Comparison of ENCODE assay signal across 2 cellular contexts in the genomic region with DNA sequence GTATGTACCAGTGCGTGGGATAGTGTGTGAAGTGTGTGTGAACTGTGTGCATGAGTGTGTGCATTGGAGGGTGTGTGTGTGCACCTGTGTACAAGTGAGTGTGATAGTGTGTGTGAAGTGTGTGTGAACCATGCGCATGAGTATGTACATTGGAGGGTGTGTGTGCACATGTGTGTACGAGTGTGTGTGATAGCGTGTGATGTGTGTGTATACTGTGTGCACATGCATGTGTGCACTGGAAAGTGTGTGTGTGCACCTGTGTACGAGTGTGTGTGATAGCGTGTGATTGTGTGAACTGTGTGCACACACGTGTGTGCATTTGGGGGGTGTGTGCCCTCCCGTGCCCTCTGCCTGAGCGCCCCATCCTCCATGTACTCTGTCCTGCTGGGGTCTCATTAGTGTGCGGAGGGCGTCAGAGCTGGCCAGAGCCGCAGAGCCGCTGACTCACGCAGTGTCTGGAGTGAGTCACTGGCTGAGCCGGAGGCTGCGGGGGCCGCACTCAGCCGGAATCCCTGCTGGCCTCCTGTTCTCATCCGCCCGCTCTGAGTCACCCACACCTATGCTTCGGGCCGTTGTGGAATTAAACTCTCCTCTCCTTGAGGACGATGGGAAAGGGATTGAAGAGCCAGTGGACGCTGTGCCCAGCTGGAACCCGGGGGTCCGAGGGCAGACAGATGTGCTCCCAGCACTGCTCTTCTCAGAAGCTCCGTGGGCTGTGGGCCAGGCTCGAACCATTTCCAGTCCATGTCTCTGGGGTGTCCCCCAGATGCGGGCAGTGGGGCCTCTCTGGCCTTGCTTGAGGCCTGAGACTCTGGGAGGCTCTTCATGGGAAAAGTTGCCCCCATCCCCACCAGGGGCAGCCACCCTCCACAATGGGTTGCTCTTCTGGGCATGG.
A peak's percentile ranks its signal among the peaks of the same experiment; 100 is the strongest.
TF ChIP-seq lines count a peak whose summit lies in the region.

No MANE protein-coding gene starts in this region.

TF ChIP-seq in IMR-90, 13 proteins besides CTCF, POLR2A, EP300 and RAD21:
- TF ChIP-seq, protein P1, sequence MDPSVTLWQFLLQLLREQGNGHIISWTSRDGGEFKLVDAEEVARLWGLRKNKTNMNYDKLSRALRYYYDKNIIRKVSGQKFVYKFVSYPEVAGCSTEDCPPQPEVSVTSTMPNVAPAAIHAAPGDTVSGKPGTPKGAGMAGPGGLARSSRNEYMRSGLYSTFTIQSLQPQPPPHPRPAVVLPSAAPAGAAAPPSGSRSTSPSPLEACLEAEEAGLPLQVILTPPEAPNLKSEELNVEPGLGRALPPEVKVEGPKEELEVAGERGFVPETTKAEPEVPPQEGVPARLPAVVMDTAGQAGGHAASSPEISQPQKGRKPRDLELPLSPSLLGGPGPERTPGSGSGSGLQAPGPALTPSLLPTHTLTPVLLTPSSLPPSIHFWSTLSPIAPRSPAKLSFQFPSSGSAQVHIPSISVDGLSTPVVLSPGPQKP (IDR thresholded peaks at IDR 0.05; ENCODE audit: borderline replicate concordance, low read depth, low read length), result no peak
- TF ChIP-seq MXI1 (IDR thresholded peaks at IDR 0.05; ENCODE audit: borderline replicate concordance, low read depth, low read length) (no peak), RCOR1 (IDR thresholded peaks at IDR 0.05; ENCODE audit: insufficient replicate concordance, low read length) (no peak), BHLHE40 (IDR thresholded peaks at IDR 0.05; ENCODE audit: low read depth, low read length) (peak; percentile 73; the same call in 1 of the 2 replicates), MAZ (IDR thresholded peaks at IDR 0.05; ENCODE audit: borderline replicate concordance, low read depth, low read length) (peak; percentile 73; the same call in 1 of the 2 replicates), FOS (IDR thresholded peaks at IDR 0.05; ENCODE audit: low read depth, low read length) (peak; percentile 100), CHD1 (IDR thresholded peaks at IDR 0.05; ENCODE audit: low read depth, low read length) (0 out of 2 replicates have a peak, but pooled peaks have one; percentile 80), NFE2L2 (IDR thresholded peaks at IDR 0.05; ENCODE audit: low read depth, low read length) (peak; percentile 82), MAFK (IDR thresholded peaks at IDR 0.05; ENCODE audit: low read depth, low read length) (0 out of 2 replicates have a peak, but pooled peaks have one; percentile 27), CEBPB (IDR thresholded peaks at IDR 0.05; ENCODE audit: low read depth, low read length) (no peak), RFX5 (IDR thresholded peaks at IDR 0.05; ENCODE audit: low read depth, low read length) (no peak), SMC3 (IDR thresholded peaks at IDR 0.05; ENCODE audit: low read depth, low read length) (peak; percentile 23; the same call in 1 of the 2 replicates)
- TF ChIP-seq, protein P2, sequence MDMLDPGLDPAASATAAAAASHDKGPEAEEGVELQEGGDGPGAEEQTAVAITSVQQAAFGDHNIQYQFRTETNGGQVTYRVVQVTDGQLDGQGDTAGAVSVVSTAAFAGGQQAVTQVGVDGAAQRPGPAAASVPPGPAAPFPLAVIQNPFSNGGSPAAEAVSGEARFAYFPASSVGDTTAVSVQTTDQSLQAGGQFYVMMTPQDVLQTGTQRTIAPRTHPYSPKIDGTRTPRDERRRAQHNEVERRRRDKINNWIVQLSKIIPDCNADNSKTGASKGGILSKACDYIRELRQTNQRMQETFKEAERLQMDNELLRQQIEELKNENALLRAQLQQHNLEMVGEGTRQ (IDR thresholded peaks at IDR 0.05; ENCODE audit: low read depth, low read length), result no peak

TF ChIP-seq in K562, 482 proteins besides CTCF, POLR2A, EP300 and RAD21 (continues in another document):
- TF ChIP-seq KDM4B (IDR thresholded peaks at IDR 0.05; ENCODE audit: borderline replicate concordance in 2 of 2, low read depth in 1 of 2), result no peak
- TF ChIP-seq TAL1 (IDR thresholded peaks at IDR 0.05), result no peak
- TF ChIP-seq RBM17 (IDR thresholded peaks at IDR 0.05; ENCODE audit: borderline replicate concordance, low read depth, low read length), result no peak
- TF ChIP-seq, protein P3, sequence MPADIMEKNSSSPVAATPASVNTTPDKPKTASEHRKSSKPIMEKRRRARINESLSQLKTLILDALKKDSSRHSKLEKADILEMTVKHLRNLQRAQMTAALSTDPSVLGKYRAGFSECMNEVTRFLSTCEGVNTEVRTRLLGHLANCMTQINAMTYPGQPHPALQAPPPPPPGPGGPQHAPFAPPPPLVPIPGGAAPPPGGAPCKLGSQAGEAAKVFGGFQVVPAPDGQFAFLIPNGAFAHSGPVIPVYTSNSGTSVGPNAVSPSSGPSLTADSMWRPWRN (IDR thresholded peaks at IDR 0.05; ENCODE audit: low read depth), result no peak
- no peak for TF ChIP-seq MED1 (CRISPR knock-in tag; IDR thresholded peaks at IDR 0.05; ENCODE audit: borderline replicate concordance)
- TF ChIP-seq ZNF707 (CRISPR knock-in tag; conservative IDR thresholded peaks at IDR 0.05), result no peak
- no peak for TF ChIP-seq ZFP1 (CRISPR knock-in tag; IDR thresholded peaks at IDR 0.05)
- TF ChIP-seq ZNF668 (CRISPR knock-in tag; IDR thresholded peaks at IDR 0.05), result no peak
- TF ChIP-seq MTA2 (IDR thresholded peaks at IDR 0.05; ENCODE audit: low read depth), result no peak
- no peak for TF ChIP-seq MEIS2 (IDR thresholded peaks at IDR 0.05; ENCODE audit: partially characterized antibody)
- no peak for TF ChIP-seq GATA2 (CRISPR knock-in tag; IDR thresholded peaks at IDR 0.05)
- no peak for TF ChIP-seq ZNF780A (CRISPR knock-in tag; IDR thresholded peaks at IDR 0.05)
- no peak for TF ChIP-seq PYGO2 (tag; IDR thresholded peaks at IDR 0.05)
- TF ChIP-seq YBX1 (IDR thresholded peaks at IDR 0.05), result no peak
- TF ChIP-seq, protein P4, sequence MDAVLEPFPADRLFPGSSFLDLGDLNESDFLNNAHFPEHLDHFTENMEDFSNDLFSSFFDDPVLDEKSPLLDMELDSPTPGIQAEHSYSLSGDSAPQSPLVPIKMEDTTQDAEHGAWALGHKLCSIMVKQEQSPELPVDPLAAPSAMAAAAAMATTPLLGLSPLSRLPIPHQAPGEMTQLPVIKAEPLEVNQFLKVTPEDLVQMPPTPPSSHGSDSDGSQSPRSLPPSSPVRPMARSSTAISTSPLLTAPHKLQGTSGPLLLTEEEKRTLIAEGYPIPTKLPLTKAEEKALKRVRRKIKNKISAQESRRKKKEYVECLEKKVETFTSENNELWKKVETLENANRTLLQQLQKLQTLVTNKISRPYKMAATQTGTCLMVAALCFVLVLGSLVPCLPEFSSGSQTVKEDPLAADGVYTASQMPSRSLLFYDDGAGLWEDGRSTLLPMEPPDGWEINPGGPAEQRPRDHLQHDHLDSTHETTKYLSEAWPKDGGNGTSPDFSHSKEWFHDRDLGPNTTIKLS (IDR thresholded peaks at IDR 0.05; ENCODE audit: borderline replicate concordance, low read depth), result no peak
- TF ChIP-seq ZFP36 (IDR thresholded peaks at IDR 0.05; ENCODE audit: low read depth, low read length, partially characterized antibody), result peak; percentile 54
- TF ChIP-seq, protein P5, sequence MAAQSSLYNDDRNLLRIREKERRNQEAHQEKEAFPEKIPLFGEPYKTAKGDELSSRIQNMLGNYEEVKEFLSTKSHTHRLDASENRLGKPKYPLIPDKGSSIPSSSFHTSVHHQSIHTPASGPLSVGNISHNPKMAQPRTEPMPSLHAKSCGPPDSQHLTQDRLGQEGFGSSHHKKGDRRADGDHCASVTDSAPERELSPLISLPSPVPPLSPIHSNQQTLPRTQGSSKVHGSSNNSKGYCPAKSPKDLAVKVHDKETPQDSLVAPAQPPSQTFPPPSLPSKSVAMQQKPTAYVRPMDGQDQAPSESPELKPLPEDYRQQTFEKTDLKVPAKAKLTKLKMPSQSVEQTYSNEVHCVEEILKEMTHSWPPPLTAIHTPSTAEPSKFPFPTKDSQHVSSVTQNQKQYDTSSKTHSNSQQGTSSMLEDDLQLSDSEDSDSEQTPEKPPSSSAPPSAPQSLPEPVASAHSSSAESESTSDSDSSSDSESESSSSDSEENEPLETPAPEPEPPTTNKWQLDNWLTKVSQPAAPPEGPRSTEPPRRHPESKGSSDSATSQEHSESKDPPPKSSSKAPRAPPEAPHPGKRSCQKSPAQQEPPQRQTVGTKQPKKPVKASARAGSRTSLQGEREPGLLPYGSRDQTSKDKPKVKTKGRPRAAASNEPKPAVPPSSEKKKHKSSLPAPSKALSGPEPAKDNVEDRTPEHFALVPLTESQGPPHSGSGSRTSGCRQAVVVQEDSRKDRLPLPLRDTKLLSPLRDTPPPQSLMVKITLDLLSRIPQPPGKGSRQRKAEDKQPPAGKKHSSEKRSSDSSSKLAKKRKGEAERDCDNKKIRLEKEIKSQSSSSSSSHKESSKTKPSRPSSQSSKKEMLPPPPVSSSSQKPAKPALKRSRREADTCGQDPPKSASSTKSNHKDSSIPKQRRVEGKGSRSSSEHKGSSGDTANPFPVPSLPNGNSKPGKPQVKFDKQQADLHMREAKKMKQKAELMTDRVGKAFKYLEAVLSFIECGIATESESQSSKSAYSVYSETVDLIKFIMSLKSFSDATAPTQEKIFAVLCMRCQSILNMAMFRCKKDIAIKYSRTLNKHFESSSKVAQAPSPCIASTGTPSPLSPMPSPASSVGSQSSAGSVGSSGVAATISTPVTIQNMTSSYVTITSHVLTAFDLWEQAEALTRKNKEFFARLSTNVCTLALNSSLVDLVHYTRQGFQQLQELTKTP (IDR thresholded peaks at IDR 0.05; ENCODE audit: low read depth in 1 of 2, partially characterized antibody in 2 of 2), result no peak
- no peak for TF ChIP-seq BDP1 (IDR thresholded peaks at IDR 0.05; ENCODE audit: insufficient read depth, insufficient read length)
- no peak for TF ChIP-seq ZNF79 (CRISPR knock-in tag; IDR thresholded peaks at IDR 0.05; ENCODE audit: low read depth)
- TF ChIP-seq, protein P6, sequence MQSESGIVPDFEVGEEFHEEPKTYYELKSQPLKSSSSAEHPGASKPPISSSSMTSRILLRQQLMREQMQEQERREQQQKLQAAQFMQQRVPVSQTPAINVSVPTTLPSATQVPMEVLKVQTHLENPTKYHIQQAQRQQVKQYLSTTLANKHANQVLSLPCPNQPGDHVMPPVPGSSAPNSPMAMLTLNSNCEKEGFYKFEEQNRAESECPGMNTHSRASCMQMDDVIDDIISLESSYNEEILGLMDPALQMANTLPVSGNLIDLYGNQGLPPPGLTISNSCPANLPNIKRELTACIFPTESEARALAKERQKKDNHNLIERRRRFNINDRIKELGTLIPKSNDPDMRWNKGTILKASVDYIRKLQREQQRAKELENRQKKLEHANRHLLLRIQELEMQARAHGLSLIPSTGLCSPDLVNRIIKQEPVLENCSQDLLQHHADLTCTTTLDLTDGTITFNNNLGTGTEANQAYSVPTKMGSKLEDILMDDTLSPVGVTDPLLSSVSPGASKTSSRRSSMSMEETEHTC (IDR thresholded peaks at IDR 0.05), result no peak
- no peak for TF ChIP-seq SETDB1 (IDR thresholded peaks at IDR 0.05; ENCODE audit: low read length)
- TF ChIP-seq, protein P7, sequence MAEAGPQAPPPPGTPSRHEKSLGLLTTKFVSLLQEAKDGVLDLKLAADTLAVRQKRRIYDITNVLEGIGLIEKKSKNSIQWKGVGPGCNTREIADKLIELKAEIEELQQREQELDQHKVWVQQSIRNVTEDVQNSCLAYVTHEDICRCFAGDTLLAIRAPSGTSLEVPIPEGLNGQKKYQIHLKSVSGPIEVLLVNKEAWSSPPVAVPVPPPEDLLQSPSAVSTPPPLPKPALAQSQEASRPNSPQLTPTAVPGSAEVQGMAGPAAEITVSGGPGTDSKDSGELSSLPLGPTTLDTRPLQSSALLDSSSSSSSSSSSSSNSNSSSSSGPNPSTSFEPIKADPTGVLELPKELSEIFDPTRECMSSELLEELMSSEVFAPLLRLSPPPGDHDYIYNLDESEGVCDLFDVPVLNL (CRISPR knock-in tag; IDR thresholded peaks at IDR 0.05; ENCODE audit: low read depth), result no peak
- TF ChIP-seq MECOM (CRISPR knock-in tag; IDR thresholded peaks at IDR 0.05), result no peak
- no peak for TF ChIP-seq COPS2 (conservative IDR thresholded peaks at IDR 0.05)
- peak; percentile 61 for TF ChIP-seq RBFOX2 (IDR thresholded peaks at IDR 0.05; ENCODE audit: low read depth, low read length)
- no peak for TF ChIP-seq NR3C1 (CRISPR knock-in tag; IDR thresholded peaks at IDR 0.05)
- no peak for TF ChIP-seq ZNF717 (CRISPR knock-in tag; IDR thresholded peaks at IDR 0.05)
- no peak for TF ChIP-seq ZNF23 (CRISPR knock-in tag; IDR thresholded peaks at IDR 0.05)
- TF ChIP-seq, protein P8, sequence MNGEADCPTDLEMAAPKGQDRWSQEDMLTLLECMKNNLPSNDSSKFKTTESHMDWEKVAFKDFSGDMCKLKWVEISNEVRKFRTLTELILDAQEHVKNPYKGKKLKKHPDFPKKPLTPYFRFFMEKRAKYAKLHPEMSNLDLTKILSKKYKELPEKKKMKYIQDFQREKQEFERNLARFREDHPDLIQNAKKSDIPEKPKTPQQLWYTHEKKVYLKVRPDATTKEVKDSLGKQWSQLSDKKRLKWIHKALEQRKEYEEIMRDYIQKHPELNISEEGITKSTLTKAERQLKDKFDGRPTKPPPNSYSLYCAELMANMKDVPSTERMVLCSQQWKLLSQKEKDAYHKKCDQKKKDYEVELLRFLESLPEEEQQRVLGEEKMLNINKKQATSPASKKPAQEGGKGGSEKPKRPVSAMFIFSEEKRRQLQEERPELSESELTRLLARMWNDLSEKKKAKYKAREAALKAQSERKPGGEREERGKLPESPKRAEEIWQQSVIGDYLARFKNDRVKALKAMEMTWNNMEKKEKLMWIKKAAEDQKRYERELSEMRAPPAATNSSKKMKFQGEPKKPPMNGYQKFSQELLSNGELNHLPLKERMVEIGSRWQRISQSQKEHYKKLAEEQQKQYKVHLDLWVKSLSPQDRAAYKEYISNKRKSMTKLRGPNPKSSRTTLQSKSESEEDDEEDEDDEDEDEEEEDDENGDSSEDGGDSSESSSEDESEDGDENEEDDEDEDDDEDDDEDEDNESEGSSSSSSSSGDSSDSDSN (IDR thresholded peaks at IDR 0.05; ENCODE audit: borderline replicate concordance in 1 of 2, low read depth in 2 of 2, low read length in 2 of 2), result peak; percentile 56 to 86; a peak in 3 of 4 replicates
- no peak for TF ChIP-seq HSF4 (CRISPR knock-in tag; IDR thresholded peaks at IDR 0.05; ENCODE audit: borderline replicate concordance)
- TF ChIP-seq ZNF766 (CRISPR knock-in tag; conservative IDR thresholded peaks at IDR 0.05), result no peak
- TF ChIP-seq ZSCAN29 (IDR thresholded peaks at IDR 0.05), result no peak
- TF ChIP-seq STAG1 (CRISPR knock-in tag; IDR thresholded peaks at IDR 0.05; ENCODE audit: borderline replicate concordance), result no peak
- no peak for TF ChIP-seq SLC30A9 (CRISPR knock-in tag; IDR thresholded peaks at IDR 0.05)
- TF ChIP-seq, protein P9, sequence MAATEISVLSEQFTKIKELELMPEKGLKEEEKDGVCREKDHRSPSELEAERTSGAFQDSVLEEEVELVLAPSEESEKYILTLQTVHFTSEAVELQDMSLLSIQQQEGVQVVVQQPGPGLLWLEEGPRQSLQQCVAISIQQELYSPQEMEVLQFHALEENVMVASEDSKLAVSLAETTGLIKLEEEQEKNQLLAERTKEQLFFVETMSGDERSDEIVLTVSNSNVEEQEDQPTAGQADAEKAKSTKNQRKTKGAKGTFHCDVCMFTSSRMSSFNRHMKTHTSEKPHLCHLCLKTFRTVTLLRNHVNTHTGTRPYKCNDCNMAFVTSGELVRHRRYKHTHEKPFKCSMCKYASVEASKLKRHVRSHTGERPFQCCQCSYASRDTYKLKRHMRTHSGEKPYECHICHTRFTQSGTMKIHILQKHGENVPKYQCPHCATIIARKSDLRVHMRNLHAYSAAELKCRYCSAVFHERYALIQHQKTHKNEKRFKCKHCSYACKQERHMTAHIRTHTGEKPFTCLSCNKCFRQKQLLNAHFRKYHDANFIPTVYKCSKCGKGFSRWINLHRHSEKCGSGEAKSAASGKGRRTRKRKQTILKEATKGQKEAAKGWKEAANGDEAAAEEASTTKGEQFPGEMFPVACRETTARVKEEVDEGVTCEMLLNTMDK (IDR thresholded peaks at IDR 0.05; ENCODE audit: borderline replicate concordance, insufficient read depth, low read depth, low read length, poor library complexity, severe bottlenecking), result no peak
- TF ChIP-seq TRIM28 (IDR thresholded peaks at IDR 0.05), result no peak
